1 cellular context compared by ENCODE assay signal in genomic region chr9:120742951-120743416, GRCh38.
A peak's percentile ranks its signal among the peaks of the same experiment; 100 is the strongest.
TF ChIP-seq lines count a peak whose summit lies in the region.

No MANE protein-coding gene starts in this region.

TF ChIP-seq in H1, 55 proteins besides CTCF, POLR2A, EP300 and RAD21:
- TF ChIP-seq MAX (IDR thresholded peaks at IDR 0.05) (no peak), SP1 (IDR thresholded peaks at IDR 0.05; ENCODE audit: low read depth, low read length) (no peak), KDM1A (IDR thresholded peaks at IDR 0.05; ENCODE audit: borderline replicate concordance, low read length) (peak; percentile 40; the same call in 1 of the 2 replicates), CHD2 (IDR thresholded peaks at IDR 0.05; ENCODE audit: low read length) (no peak), TCF12 (IDR thresholded peaks at IDR 0.05; ENCODE audit: low read depth, low read length) (no peak), TAF1 (IDR thresholded peaks at IDR 0.05; ENCODE audit: low read depth, low read length) (no peak), CHD1 (IDR thresholded peaks at IDR 0.05; ENCODE audit: low read depth, low read length) (no peak), E2F6 (IDR thresholded peaks at IDR 0.05) (no peak), TEAD4 (IDR thresholded peaks at IDR 0.05; ENCODE audit: low read depth, low read length) (peak; percentile 81), GTF2F1 (IDR thresholded peaks at IDR 0.05; ENCODE audit: borderline replicate concordance, low read depth, low read length) (no peak), ATF2 (IDR thresholded peaks at IDR 0.05; ENCODE audit: low read length) (no peak), FOSL1 (IDR thresholded peaks at IDR 0.05; ENCODE audit: insufficient read depth, low read depth, low read length) (no peak), NRF1 (IDR thresholded peaks at IDR 0.05; ENCODE audit: low read depth, low read length) (no peak), CEBPB (IDR thresholded peaks at IDR 0.05; ENCODE audit: low read depth, low read length) (0 out of 2 replicates have a peak, but pooled peaks have one; percentile 24), MAFK (IDR thresholded peaks at IDR 0.05; ENCODE audit: low read depth, low read length) (no peak), ATF3 (IDR thresholded peaks at IDR 0.05; ENCODE audit: insufficient read depth, low read depth, low read length) (no peak)
TF ChIP-seq in H1: peak in this region for 3.
